In genomic region chr19:8373867-8374813, GRCh38 we compare ENCODE assay signal across 15 cellular contexts. TPM values are rescaled to one million over a fixed set of nuclear protein-coding genes. Genes with fewer than 3 reads are reported as not detected.
DNase-seq lines count a peak whose midpoint lies in the region; ATAC-seq, FAIRE-seq and TF ChIP-seq lines count a peak whose summit lies in the region.
"Had no signal": no experiment of that assay in that cellular context is flagged by ENCODE, and none has a peak within 500 bp of the region (broad histone marks: within the 10 kb centered on the region; RNA-seq: fewer than 3 reads in every experiment).

No MANE protein-coding gene starts in this region.

- peak; percentile 52; the same call in 1 of the 2 replicates for ATAC-seq in HCT116
- no peak for ATAC-seq in GM21737 (IDR thresholded peaks at IDR 0.05; ENCODE audit: unreplicated experiment)

- H3K9me3 ChIP-seq in HCT116 (ENCODE audit: control insufficient read depth in 1 of 2, insufficient read depth in 1 of 2, low read depth in 1 of 2, low read length in 2 of 2): no peaks in the 10 kb centered on the region
- H3K9me3 ChIP-seq in kidney (ENCODE audit: control insufficient read depth in 1 of 2, low read length in 2 of 2): no peaks in the 10 kb centered on the region
- H3K9me3 ChIP-seq in subcutaneous abdominal adipose tissue (ENCODE audit: control insufficient read depth in 5 of 5, low read length in 5 of 5): no peaks in the 10 kb centered on the region
- no peaks in the 10 kb centered on the region for H3K9me3 ChIP-seq in uterus

- H3K27ac ChIP-seq in HCT116 (ENCODE audit: low read depth, low read length) (no peak overlapping the region), kidney (ENCODE audit: low read depth in 2 of 2, low read length in 2 of 2) (peak overlapping the region; percentile 23 to 37), subcutaneous abdominal adipose tissue (ENCODE audit: low read depth, low read length) (peak overlapping the region; percentile 46), uterus (no peak overlapping the region)
- H3K27ac ChIP-seq: WERI-Rb-1 had no signal

- H3K27me3 ChIP-seq in HCT116 (ENCODE audit: insufficient read depth, low read length) (no peaks in the 10 kb centered on the region), subcutaneous abdominal adipose tissue (ENCODE audit: control insufficient read depth in 5 of 5, insufficient read depth in 4 of 5, low read length in 5 of 5) (no peaks in the 10 kb centered on the region), uterus (no peaks in the 10 kb centered on the region)

- no peaks in the 10 kb centered on the region for H3K27me3 Mint-ChIP-seq in MCF 10A (ENCODE audit: insufficient read depth, unreplicated experiment)
- H3K27me3 Mint-ChIP-seq: CD4-positive, CD25-positive, alpha-beta regulatory T cell; dendritic cell treated with granulocyte-macrophage colony-stimulating factor and Interleukin-4, amounts not matched to agents 40 ng/mL and 50 ng/mL, for 4 days had no signal

- H3K4me1 ChIP-seq in HCT116 (ENCODE audit: control insufficient read depth in 1 of 2, insufficient read depth in 2 of 2, low read length in 2 of 2) (no peaks in the 10 kb centered on the region), kidney (ENCODE audit: control insufficient read depth in 1 of 2, insufficient read depth in 1 of 2, low read depth in 1 of 2, low read length in 2 of 2) (no peaks in the 10 kb centered on the region), subcutaneous abdominal adipose tissue (ENCODE audit: control insufficient read depth in 5 of 5, insufficient read depth in 5 of 5, low read length in 5 of 5) (peaks cover 4 to 42% (median 29%) of the 10 kb centered on the region in 5 donors), uterus (no peaks in the 10 kb centered on the region)

- CTCF ChIA-PET in HCT116 (lab: Charles Lee) (interaction anchor here (1.0 kb wide), 1 partner anchor 20 kb away, joined by 3 read pairs; no protein-coding TSS in a partner anchor), MCF 10A (lab: Yijun Ruan, JAX) (interaction anchor here (0.6 to 0.7 kb wide), 2 partner anchors 55 to 261 kb away, joined by 3 to 4 read pairs; no protein-coding TSS in a partner anchor)

- no peak overlapping the region for H3K4me3 Mint-ChIP-seq in MCF 10A (ENCODE audit: unreplicated experiment)
- H3K4me3 Mint-ChIP-seq: activated naive CD8-positive, alpha-beta T cell treated with anti-CD3 and anti-CD28 coated beads, Interleukin-2, amount 10 ng/mL, durations not matched to agents 7 days and 5 days; CD4-positive, CD25-positive, alpha-beta regulatory T cell; dendritic cell treated with granulocyte-macrophage colony-stimulating factor and Interleukin-4, amounts not matched to agents 40 ng/mL and 50 ng/mL, for 4 days had no signal

- FAIRE-seq in kidney (lab: Jason Lieb, UNC): no peak

- H3K9me3 Mint-ChIP-seq in MCF 10A (ENCODE audit: unreplicated experiment): no peaks in the 10 kb centered on the region
- H3K9me3 Mint-ChIP-seq: activated naive CD8-positive, alpha-beta T cell treated with anti-CD3 and anti-CD28 coated beads, Interleukin-2, amount 10 ng/mL, durations not matched to agents 7 days and 5 days; CD4-positive, CD25-positive, alpha-beta regulatory T cell had no signal

- TF ChIP-seq CTCF in HCT116 (IDR thresholded peaks at IDR 0.05 in 2 of 3, conservative IDR thresholded peaks at IDR 0.05 in 1 of 3; ENCODE audit: borderline replicate concordance in 1 of 3, insufficient read depth in 1 of 3, low read depth in 2 of 3, low read length in 2 of 3) (no peak), MCF 10A (IDR thresholded peaks at IDR 0.05; ENCODE audit: unreplicated experiment) (no peak), kidney (IDR thresholded peaks at IDR 0.05; ENCODE audit: borderline replicate concordance, extremely low read depth, insufficient read depth) (peak; percentile 20), uterus (IDR thresholded peaks at IDR 0.05) (no peak)

- no TSS peak for BruUV-seq in HCT116 (replicated peaks; lab: Mats Ljungman, UMichigan)
- BruUV-seq in MCF 10A (replicated peaks; lab: Mats Ljungman, UMichigan): no TSS peak

- H3K9ac ChIP-seq in HCT116 (ENCODE audit: low read length) (no peak overlapping the region), kidney (ENCODE audit: low read length in 2 of 2) (no peak overlapping the region), subcutaneous abdominal adipose tissue (ENCODE audit: low read length in 5 of 5) (no peak overlapping the region)

- TF ChIP-seq RAD21 in HCT116 (IDR thresholded peaks at IDR 0.05; ENCODE audit: low read depth): peak; percentile 31; the same call in 1 of the 2 replicates

- H2AFZ ChIP-seq in HCT116 (ENCODE audit: low read depth, low read length, poor library complexity, severe bottlenecking): no peak overlapping the region

- peak overlapping the region; percentile 67 for H3K27ac Mint-ChIP-seq in MCF 10A (ENCODE audit: low read depth, unreplicated experiment)
- H3K27ac Mint-ChIP-seq: activated naive CD8-positive, alpha-beta T cell treated with anti-CD3 and anti-CD28 coated beads, Interleukin-2, amount 10 ng/mL, durations not matched to agents 7 days and 5 days; dendritic cell treated with granulocyte-macrophage colony-stimulating factor and Interleukin-4, amounts not matched to agents 40 ng/mL and 50 ng/mL, for 4 days had no signal

- peaks cover 18% of the 10 kb centered on the region for H3K36me3 Mint-ChIP-seq in MCF 10A (ENCODE audit: insufficient read depth, unreplicated experiment)
- H3K36me3 Mint-ChIP-seq: activated naive CD8-positive, alpha-beta T cell treated with anti-CD3 and anti-CD28 coated beads, Interleukin-2, amount 10 ng/mL, durations not matched to agents 7 days and 5 days had no signal

- intact Hi-C loops in HCT116 (cut with micrococcal nuclease): no loop called here
- intact Hi-C loops in MCF 10A (cut with micrococcal nuclease): no loop called here
- intact Hi-C loops in kidney (cut with DNase I): no loop called here
- intact Hi-C loops in uterus (cut with DNase I; ENCODE audit: low total_unique reads): no loop called here

- no peaks in the 10 kb centered on the region for H3K4me1 Mint-ChIP-seq in MCF 10A (ENCODE audit: insufficient read depth, unreplicated experiment)

- POLR2A ChIA-PET in HCT116 (lab: Charles Lee) (no interaction called here), MCF 10A (lab: Yijun Ruan, JAX) (interaction anchor here (0.8 kb wide), 1 partner anchor 10 kb away, joined by 3 read pairs; the partner anchor contains the start of gene ANGPTL4)

- no peak overlapping the region for H3K4me2 ChIP-seq in HCT116 (ENCODE audit: low read length)

- H4K20me1 ChIP-seq in HCT116 (ENCODE audit: insufficient read depth): no peaks in the 10 kb centered on the region

- TF ChIP-seq POLR2A in HCT116 (IDR thresholded peaks at IDR 0.05; ENCODE audit: borderline replicate concordance, extremely low read depth, insufficient read depth, insufficient read length): no peak
- no peak for TF ChIP-seq POLR2A in uterus (IDR thresholded peaks at IDR 0.05)

- H3K36me3 ChIP-seq in HCT116 (ENCODE audit: control insufficient read depth in 1 of 2, insufficient read depth in 2 of 2, low read length in 2 of 2) (no peaks in the 10 kb centered on the region; a peak in 1 of 4 replicates), kidney (ENCODE audit: control insufficient read depth in 1 of 2, insufficient read depth in 2 of 2, low read length in 2 of 2) (no peaks in the 10 kb centered on the region), subcutaneous abdominal adipose tissue (ENCODE audit: control insufficient read depth in 5 of 5, insufficient read depth in 5 of 5, low read length in 5 of 5) (peaks cover 0 to 34% (median 29%) of the 10 kb centered on the region in 5 donors), uterus (no peaks in the 10 kb centered on the region)
- H3K36me3 ChIP-seq: WERI-Rb-1 had no signal

- H3K4me3 ChIP-seq in HCT116 (replicated peaks in 1 of 2; ENCODE audit: low read depth in 1 of 2, low read length in 2 of 2): no peak overlapping the region
- H3K4me3 ChIP-seq in kidney (ENCODE audit: low read length in 2 of 2): no peak overlapping the region
- H3K4me3 ChIP-seq in subcutaneous abdominal adipose tissue (ENCODE audit: low read depth in 1 of 5, low read length in 5 of 5): peak overlapping the region in 1 of 5 donors; percentile 9
- H3K4me3 ChIP-seq in uterus: no peak overlapping the region

- RAD21 ChIA-PET in HCT116 (lab: Charles Lee; ENCODE audit: low non-redundant PET in 1 of 2, low total read pairs in 2 of 2, uncharacterized antibody in 2 of 2, unreplicated experiment in 2 of 2): no interaction called here

- no peaks in the 10 kb centered on the region for H3K9me2 ChIP-seq in HCT116 (ENCODE audit: insufficient read depth)

- no peaks in the 10 kb centered on the region for H3K79me2 ChIP-seq in HCT116 (ENCODE audit: insufficient read depth, low read length)

- DNase-seq in HCT116 (ENCODE audit: low read depth, low spot score): no peak
- peak; percentile 49 for DNase-seq in MCF 10A (ENCODE audit: unreplicated experiment)
- DNase-seq in kidney: no peak
- DNase-seq in middle frontal gyrus (ENCODE audit: extremely low spot score, low spot score): no peak
- no peak for DNase-seq in uterus
- no peak for DNase-seq in NCI-H146 treated with DMSO at 0.1 percent for 48 hours (lab: John Stamatoyannopoulos, UW; ENCODE audit: unreplicated experiment)
- DNase-seq: activated naive CD8-positive, alpha-beta T cell treated with anti-CD3 and anti-CD28 coated beads, Interleukin-2, amount 10 ng/mL, durations not matched to agents 7 days and 5 days; NCI-H1048; NCI-H524 treated with DMSO at 0.1 percent for 48 hours; WERI-Rb-1 had no signal

RNA-seq across cellular contexts. Expression of gene ANGPTL4, which starts 10.2 kb away (rescaled TPM):
- total RNA-seq in HCT116 (2021; ENCODE audit: unreplicated experiment): 54.8 TPM
- polyA plus RNA-seq in HCT116 (2012): 114 and 161 TPM in 2 replicates
- 12.6 and 32.8 TPM in 2 replicates for total RNA-seq in MCF 10A (2022)
- total RNA-seq in kidney: 7.2 TPM
- polyA plus RNA-seq in kidney (ENCODE audit: insufficient read depth, low read depth, low replicate concordance): 40.3 TPM
- total RNA-seq in uterus: 10 to 100 TPM in 3 of 4 donors, under 1 TPM in 1; 0.76 to 21.2 (median 13.5) TPM
- total RNA-seq: CD4-positive, CD25-positive, alpha-beta regulatory T cell had no signal
- polyA plus RNA-seq: CD4-positive, CD25-positive, alpha-beta regulatory T cell; neural cell had no signal

RNA-seq across cellular contexts. Expression of gene RAB11B, which starts 16.0 kb away (rescaled TPM):
- total RNA-seq in HCT116 (2021; ENCODE audit: unreplicated experiment) (140 TPM), MCF 10A (2022) (67.2 and 73.3 TPM in 2 replicates), kidney (146 TPM), uterus (10 to 100 TPM; 17.4 to 95.8 (median 60.1) TPM)
- 164 and 236 TPM in 2 replicates for polyA plus RNA-seq in HCT116 (2012)
- 148 TPM for polyA plus RNA-seq in kidney (ENCODE audit: insufficient read depth, low read depth, low replicate concordance)

RNA-seq across cellular contexts. Expression of gene KANK3, which starts 31.1 kb away (rescaled TPM):
- 21.7 TPM for total RNA-seq in HCT116 (2021; ENCODE audit: unreplicated experiment)
- polyA plus RNA-seq in HCT116 (2012): 13.1 and 14.4 TPM in 2 replicates
- 0.79 and 1.2 TPM in 2 replicates for total RNA-seq in MCF 10A (2022)
- total RNA-seq in kidney: 26.6 TPM
- 15.0 TPM for polyA plus RNA-seq in kidney (ENCODE audit: insufficient read depth, low read depth, low replicate concordance)
- total RNA-seq in uterus: 10 to 100 TPM in 3 of 4 donors, 1 to 10 TPM in 1; 4.1 to 36.6 (median 24.8) TPM

RNA-seq across cellular contexts. Expression of gene MARCHF2, which starts 39.0 kb away (rescaled TPM):
- total RNA-seq in HCT116 (2021; ENCODE audit: unreplicated experiment) (22.5 TPM), MCF 10A (2022) (8.3 and 11.5 TPM in 2 replicates), kidney (48.4 TPM), uterus (100 to 1,000 TPM in 1 of 4 donors, 10 to 100 TPM in 3; 44.1 to 161 (median 62.8) TPM)
- 22.9 and 27.8 TPM in 2 replicates for polyA plus RNA-seq in HCT116 (2012)
- 46.5 TPM for polyA plus RNA-seq in kidney (ENCODE audit: insufficient read depth, low read depth, low replicate concordance)

RNA-seq across cellular contexts. Expression of gene RPS28, which starts 52.8 kb away (rescaled TPM):
- total RNA-seq in HCT116 (2021; ENCODE audit: unreplicated experiment) (2,379 TPM), MCF 10A (2022) (2,247 and 2,362 TPM in 2 replicates), kidney (1,258 TPM), uterus (1,000 to 10,000 TPM in 1 of 4 donors, 100 to 1,000 TPM in 2, 10 to 100 TPM in 1; 44.1 to 1,410 (median 360) TPM)
- 2,859 and 3,193 TPM in 2 replicates for polyA plus RNA-seq in HCT116 (2012)
- 1,887 TPM for polyA plus RNA-seq in kidney (ENCODE audit: insufficient read depth, low read depth, low replicate concordance)

Comparison
In these comparisons a context has a peak if more than half of its experiments do, and no peak if none do; other contexts are left out.
1. H3K27ac ChIP-seq: peak in kidney (2 of 2) and subcutaneous abdominal adipose tissue (single experiment); none in HCT116 (single experiment) and uterus (0 of 2).